ENCODE assay signal across 1 cellular context in the genomic region with DNA sequence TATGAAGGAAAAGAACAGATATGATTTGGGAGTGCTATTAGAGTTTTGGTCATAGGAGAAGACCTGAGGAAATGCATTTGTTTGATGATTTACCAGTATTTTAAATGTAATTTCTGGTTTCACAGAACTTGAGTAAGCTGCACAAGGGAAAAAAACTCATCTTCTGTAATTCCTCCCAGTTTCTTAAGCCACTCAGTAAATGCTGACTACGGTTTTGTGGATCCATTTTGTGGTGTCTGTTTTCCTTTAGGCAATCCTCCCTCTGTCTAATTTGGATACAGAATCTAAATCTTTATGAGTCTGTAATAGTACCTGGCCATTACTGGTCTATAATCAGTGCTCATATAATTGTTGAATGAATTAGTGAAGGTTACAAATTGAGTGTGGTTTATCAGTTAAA.
TF ChIP-seq lines count a peak whose summit lies in the region.

No MANE protein-coding gene starts in this region.

TF ChIP-seq in IMR-90, 13 proteins besides CTCF, POLR2A, EP300 and RAD21:
- TF ChIP-seq MAFK (IDR thresholded peaks at IDR 0.05; ENCODE audit: low read depth, low read length), result peak; percentile 19; the same call in 1 of the 2 replicates
- no peak for TF ChIP-seq SMC3 (IDR thresholded peaks at IDR 0.05; ENCODE audit: low read depth, low read length)
